In the genomic region with DNA sequence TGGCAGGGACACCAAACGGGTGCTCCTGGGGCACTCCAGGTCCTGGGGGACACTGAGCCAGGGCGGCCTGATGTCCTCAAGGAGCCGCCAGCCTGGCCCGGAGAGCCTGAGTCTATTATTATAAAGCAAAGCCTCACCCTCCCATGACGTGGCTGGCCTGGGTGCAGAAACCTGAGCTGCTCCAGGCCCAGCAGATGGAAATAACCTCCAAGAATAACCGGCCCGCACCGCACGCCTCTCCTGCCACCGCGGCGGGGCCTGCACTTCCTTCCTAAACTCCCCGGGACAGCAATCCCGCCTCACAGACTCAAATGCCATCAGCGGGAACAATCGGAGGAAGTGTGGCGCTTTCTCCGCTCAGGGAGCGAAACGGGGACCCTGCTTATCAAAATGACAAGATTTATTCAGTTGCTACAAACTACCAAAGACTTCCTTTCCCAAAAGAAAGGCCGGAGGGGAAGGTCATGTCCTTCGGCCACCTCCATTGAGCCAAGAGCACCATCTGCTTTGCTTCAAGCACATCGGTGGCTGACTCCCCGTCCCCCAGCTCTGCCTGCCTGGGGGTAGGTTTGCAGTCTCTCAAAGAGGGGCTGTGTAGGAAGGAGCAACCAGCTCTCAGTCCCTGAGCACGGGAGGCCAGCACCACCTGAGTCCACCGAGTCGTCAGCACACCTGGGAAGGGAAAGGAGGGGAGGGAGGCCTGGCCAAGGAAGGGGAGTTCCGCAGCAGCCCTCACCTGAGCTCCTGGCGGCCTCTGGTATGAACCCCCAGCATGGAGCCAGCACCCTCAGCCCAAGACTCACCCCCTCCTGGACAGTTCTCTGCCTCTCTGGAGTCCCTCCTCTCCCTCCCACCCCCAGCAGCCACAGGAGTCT, we compare ENCODE assay signal across 12 cellular contexts.
A peak's percentile ranks its signal among the peaks of the same experiment; 100 is the strongest.
DNase-seq lines count a peak whose midpoint lies in the region; ATAC-seq and TF ChIP-seq lines count a peak whose summit lies in the region.
"Had no signal": no experiment of that assay in that cellular context is flagged by ENCODE, and none has a peak within 500 bp of the region (broad histone marks: within the 10 kb centered on the region; RNA-seq: fewer than 3 reads in every experiment).

No MANE protein-coding gene starts in this region.

- H3K9me3 ChIP-seq in esophagus squamous epithelium = no peaks in the 10 kb centered on the region
- H3K9me3 ChIP-seq in lower lobe of right lung = no peaks in the 10 kb centered on the region
- H3K9me3 ChIP-seq in stomach smooth muscle (ENCODE audit: control insufficient read depth in 2 of 2, low read length in 2 of 2) = no peaks in the 10 kb centered on the region

- 51 to 61% methylated on average over 11 to 16 of the region's 29 CpGs for WGBS in esophagus squamous epithelium, 2 donors

- H3K4me1 ChIP-seq in esophagus squamous epithelium (peaks cover 8 to 31% (median 10%) of the 10 kb centered on the region in 3 donors), lower lobe of right lung (peaks cover 31% of the 10 kb centered on the region), stomach smooth muscle (ENCODE audit: control insufficient read depth, insufficient read depth, low read length) (peaks cover 27% of the 10 kb centered on the region)

- intact Hi-C loops in esophagus squamous epithelium (cut with DNase I) = no loop called here
- intact Hi-C loops in lower lobe of right lung (cut with DNase I) = no loop called here
- intact Hi-C loops in left colon (cut with DNase I, micrococcal nuclease) = no loop called here

- TF ChIP-seq POLR2A in esophagus squamous epithelium (IDR thresholded peaks at IDR 0.05) = no peak

- ATAC-seq in lower lobe of right lung (peak; percentile 28 to 42), left colon (no peak), GM18868 (IDR thresholded peaks at IDR 0.05; ENCODE audit: unreplicated experiment) (no peak)

- in situ Hi-C loops in KBM-7 (cut with MboI; ENCODE audit: low pct_unique_long_range_greater_than_20kb, low sequenced_read_pairs) = no loop called here

- peak; percentile 83 for DNase-seq in KBM-7
- DNase-seq in esophagus squamous epithelium (lab: John Stamatoyannopoulos, UW) = no peak
- peak; percentile 64 for DNase-seq in lower lobe of right lung
- DNase-seq in left colon = no peak
- DNase-seq in NCI-H1092 (lab: John Stamatoyannopoulos, UW) = no peak
- no peak for DNase-seq in GDM1 (lab: John Stamatoyannopoulos, UW)
- DNase-seq: activated CD8-positive, alpha-beta memory T cell treated with anti-CD3 and anti-CD28 coated beads, Interleukin-2, amount 50 U/mL, for 4 hours; hypothalamus; T1000 had no signal

- H3K27me3 ChIP-seq in esophagus squamous epithelium (no peaks in the 10 kb centered on the region), lower lobe of right lung (ENCODE audit: low read depth) (no peaks in the 10 kb centered on the region), stomach smooth muscle (ENCODE audit: control insufficient read depth in 1 of 2, insufficient read depth in 2 of 2, low read length in 2 of 2) (peaks cover 0 to 3% of the 10 kb centered on the region in 2 donors)

- H3K36me3 ChIP-seq in esophagus squamous epithelium = no peaks in the 10 kb centered on the region
- H3K36me3 ChIP-seq in lower lobe of right lung = no peaks in the 10 kb centered on the region
- H3K36me3 ChIP-seq in stomach smooth muscle (ENCODE audit: control insufficient read depth in 2 of 2, insufficient read depth in 2 of 2, low read length in 2 of 2) = no peaks in the 10 kb centered on the region

- H3K4me3 ChIP-seq in esophagus squamous epithelium = peak overlapping the region in 1 of 4 donors; percentile 12
- H3K4me3 ChIP-seq in lower lobe of right lung = no peak overlapping the region
- H3K4me3 ChIP-seq in stomach smooth muscle (ENCODE audit: low read length in 2 of 2) = no peak overlapping the region

- no peak overlapping the region for H3K9ac ChIP-seq in stomach smooth muscle (ENCODE audit: low read length in 2 of 2)
- H3K9ac ChIP-seq: KMS-11 had no signal

- peak overlapping the region in 3 of 4 donors; percentile 51 to 68 (median 60) for H3K27ac ChIP-seq in esophagus squamous epithelium
- peak overlapping the region; percentile 78 for H3K27ac ChIP-seq in lower lobe of right lung
- H3K27ac ChIP-seq in stomach smooth muscle (ENCODE audit: low read length) = peak overlapping the region; percentile 46
- H3K27ac ChIP-seq: KMS-11 had no signal

- TF ChIP-seq CTCF in esophagus squamous epithelium (IDR thresholded peaks at IDR 0.05) (no peak), lower lobe of right lung (IDR thresholded peaks at IDR 0.05) (no peak)

Comparison
In these comparisons a context has a peak if more than half of its experiments do, and no peak if none do; other contexts are left out.
1. DNase-seq: peak in KBM-7 (single experiment) and lower lobe of right lung (single experiment); none in esophagus squamous epithelium (single experiment), left colon (0 of 2), NCI-H1092 (single experiment) and GDM1 (single experiment).
2. ATAC-seq: peak in lower lobe of right lung (2 of 2); none in left colon (single experiment) and GM18868 (single experiment).
3. Peak in every context shown above with its lines, with median percentiles within 50 percentile points of each other: H3K27ac ChIP-seq.